In the genomic region with DNA sequence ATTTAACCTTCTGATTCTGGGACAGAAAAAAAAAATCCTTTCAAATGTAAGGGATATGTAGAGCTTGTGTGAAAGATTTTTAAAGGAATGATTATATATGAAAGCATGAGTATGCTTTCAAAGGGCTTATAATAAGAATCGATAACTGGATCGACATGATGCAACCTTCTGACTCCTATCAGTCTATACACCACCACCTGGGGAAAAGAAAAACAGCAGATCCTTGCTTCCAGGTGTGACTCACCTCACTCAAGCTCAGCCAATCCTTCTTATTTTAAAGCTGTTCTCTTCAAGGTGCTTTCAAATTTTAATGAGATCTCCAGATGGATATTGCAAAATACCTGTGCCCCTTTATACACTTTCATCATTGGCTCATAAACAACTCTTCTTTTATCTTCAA, we compare ENCODE assay signal across 22 cellular contexts.
DNase-seq lines count a peak whose midpoint lies in the region; ATAC-seq and TF ChIP-seq lines count a peak whose summit lies in the region.
"Had no signal": no experiment of that assay in that cellular context is flagged by ENCODE, and none has a peak within 500 bp of the region (broad histone marks: within the 10 kb centered on the region; RNA-seq: fewer than 3 reads in every experiment).

No MANE protein-coding gene starts in this region.

- no peak for ATAC-seq in IMR-90 (ENCODE audit: low read depth)
- no peak for ATAC-seq in sciatic nerve
- ATAC-seq: A549 had no signal

- no peaks in the 10 kb centered on the region for H3K9me1 ChIP-seq in IMR-90 (ENCODE audit: insufficient read depth, low read length)

- peaks cover 12% of the 10 kb centered on the region for H3K9me3 Mint-ChIP-seq in endodermal cell

- H3K4me1 ChIP-seq in IMR-90 (ENCODE audit: control insufficient read depth, insufficient read depth, low read length) (no peaks in the 10 kb centered on the region), endodermal cell (ENCODE audit: control insufficient read depth, insufficient read depth, low read length) (no peaks in the 10 kb centered on the region), tibial nerve (no peaks in the 10 kb centered on the region)
- H3K4me1 ChIP-seq: A549, adrenal gland, uterus had no signal

- no peaks in the 10 kb centered on the region for H3K27me3 Mint-ChIP-seq in endodermal cell (ENCODE audit: insufficient read depth)

- H4K5ac ChIP-seq in IMR-90 (ENCODE audit: low read depth, low read length): no peak overlapping the region

- H2AK9ac ChIP-seq in IMR-90 (replicated peaks; ENCODE audit: low read depth, low read length, poor library complexity): no peak overlapping the region

- H3K27ac ChIP-seq in C4-2B: no peak overlapping the region
- no peak overlapping the region for H3K27ac ChIP-seq in IMR-90 (ENCODE audit: insufficient read depth, low read length)
- no peak overlapping the region for H3K27ac ChIP-seq in endodermal cell (ENCODE audit: low read depth, low read length)
- no peak overlapping the region for H3K27ac ChIP-seq in tibial nerve
- H3K27ac ChIP-seq: A549, adrenal gland, KMS-11, uterus had no signal

- no peak overlapping the region for H3K23ac ChIP-seq in IMR-90 (ENCODE audit: low read depth, low read length)

- no peak for TF ChIP-seq EP300 in tibial nerve (IDR thresholded peaks at IDR 0.05)

- no peak overlapping the region for H2BK5ac ChIP-seq in IMR-90 (ENCODE audit: low read depth, low read length, poor library complexity, severe bottlenecking)

- intact Hi-C loops in IMR-90 (cut with micrococcal nuclease) (no loop called here), sciatic nerve (cut with DNase I) (no loop called here)

- in situ Hi-C loops in IMR-90 (cut with MboI; ENCODE audit: low sequenced_read_pairs): no loop called here

- H3K56ac ChIP-seq in IMR-90 (ENCODE audit: extremely low read depth, insufficient read depth, low read length): no peak overlapping the region

- dilution Hi-C loops in IMR-90 (cut with HindIII; ENCODE audit: low sequenced_read_pairs, unreplicated experiment): no loop called here

- no peak for TF ChIP-seq RAD21 in IMR-90 (IDR thresholded peaks at IDR 0.05; ENCODE audit: low read length)

- no peaks in the 10 kb centered on the region for H3K9me3 ChIP-seq in IMR-90 (ENCODE audit: control insufficient read depth, insufficient read depth, low read length)
- peaks cover 4% of the 10 kb centered on the region for H3K9me3 ChIP-seq in endodermal cell (ENCODE audit: control insufficient read depth, low read length)
- H3K9me3 ChIP-seq in tibial nerve: peaks cover 0 to 13% (median 0%) of the 10 kb centered on the region in 4 donors
- H3K9me3 ChIP-seq: A549, adrenal gland, uterus had no signal

- peak overlapping the region; percentile 0 for H3K27ac Mint-ChIP-seq in endodermal cell
- H3K27ac Mint-ChIP-seq: immature natural killer cell, nephron progenitor cell had no signal

- 0 out of 3 replicates have a peak overlapping the region, but pooled peaks have one; percentile 70 for H2BK15ac ChIP-seq in IMR-90 (ENCODE audit: low read depth, low read length)

- no peak overlapping the region for H3K4me2 ChIP-seq in IMR-90 (ENCODE audit: low read depth, low read length)
- H3K4me2 ChIP-seq: A549, KMS-11, smooth muscle cell had no signal

- H4K91ac ChIP-seq in IMR-90 (ENCODE audit: insufficient read depth, low read depth, low read length): no peak overlapping the region

- no CpG with 5 or more reads among the region's 2 CpGs for WGBS in IMR-90 (ENCODE audit: extremely low coverage in 2 of 2, insufficient read length in 1 of 2), 2 experiments
- 86 to 94% methylated on average over 2 of the region's 2 CpGs for WGBS in endodermal cell (ENCODE audit: insufficient coverage in 1 of 2, insufficient read length in 1 of 2), 2 experiments
- 73 to 82% methylated on average over 2 of the region's 2 CpGs for WGBS in tibial nerve, 2 donors

- no peak for DNase-seq in IMR-90
- DNase-seq in endodermal cell: no peak
- DNase-seq in kidney tubule cell (ENCODE audit: low spot score): peak; percentile 48
- no peak for DNase-seq in sciatic nerve (ENCODE audit: low spot score)
- no peak for DNase-seq in effector CD8-positive, alpha-beta T cell (lab: John Stamatoyannopoulos, UW)
- DNase-seq in tibial nerve (ENCODE audit: low spot score in 2 of 2): no peak
- DNase-seq in NOMO-1 treated with dmso at 0.1 percent for 144 hours (lab: John Stamatoyannopoulos, UW; ENCODE audit: unreplicated experiment): no peak
- DNase-seq: activated CD4-positive, alpha-beta T cell treated with anti-CD3 and anti-CD28 coated beads, Interleukin-2, amount 50 U/mL, for 4 hours; activated gamma-delta T cell; adrenal gland; immature natural killer cell; mesenchymal stem cell; NCI-H1930; NCI-H226; nephron progenitor cell; SIG-M5; stimulated activated CD4-positive, alpha-beta T cell treated with anti-CD3 and anti-CD28 coated beads, Interleukin-4, amount 100 ng/mL, for 1 hour; uterus had no signal

- TF ChIP-seq POLR2A in IMR-90 (IDR thresholded peaks at IDR 0.05; ENCODE audit: low read depth, low read length) (no peak), tibial nerve (IDR thresholded peaks at IDR 0.05) (no peak)

- no peak overlapping the region for H2AK5ac ChIP-seq in IMR-90 (ENCODE audit: low read depth, low read length)

- H4K20me1 ChIP-seq in IMR-90 (ENCODE audit: insufficient read depth, low read length): no peaks in the 10 kb centered on the region

- peak; percentile 10; the same call in 1 of the 2 replicates for TF ChIP-seq CTCF in C4-2B (conservative IDR thresholded peaks at IDR 0.05)
- no peak for TF ChIP-seq CTCF in IMR-90 (conservative IDR thresholded peaks at IDR 0.05; ENCODE audit: low read depth, low read length)
- peak; percentile 60 for TF ChIP-seq CTCF in endodermal cell (conservative IDR thresholded peaks at IDR 0.05)
- TF ChIP-seq CTCF in tibial nerve (IDR thresholded peaks at IDR 0.05): no peak

- no peak overlapping the region for H3K4me3 Mint-ChIP-seq in endodermal cell
- H3K4me3 Mint-ChIP-seq: immature natural killer cell, nephron progenitor cell had no signal

- POLR2A ChIA-PET in IMR-90 (lab: Charles Lee; ENCODE audit: unreplicated experiment): no interaction called here

- H3K14ac ChIP-seq in IMR-90 (replicated peaks; ENCODE audit: low read depth, low read length): no peak overlapping the region

- H2BK120ac ChIP-seq in IMR-90 (ENCODE audit: low read depth, low read length): no peak overlapping the region

- H2AFZ ChIP-seq in IMR-90 (replicated peaks; ENCODE audit: low read length, poor library complexity): no peak overlapping the region

- no peaks in the 10 kb centered on the region for H3K79me1 ChIP-seq in IMR-90 (ENCODE audit: low read depth in 1 of 2, low read length in 2 of 2)

- no peak overlapping the region for H3K18ac ChIP-seq in IMR-90 (ENCODE audit: low read depth, low read length)

- no peak overlapping the region for H3K4ac ChIP-seq in IMR-90 (ENCODE audit: low read depth, low read length)

- no peak overlapping the region for H4K8ac ChIP-seq in IMR-90 (ENCODE audit: low read depth in 2 of 2, low read length in 2 of 2)

- H3K9ac ChIP-seq in IMR-90 (ENCODE audit: low read depth, low read length): no peak overlapping the region
- no peak overlapping the region for H3K9ac ChIP-seq in endodermal cell (ENCODE audit: extremely low read depth, low read length, poor library complexity, severe bottlenecking)
- H3K9ac ChIP-seq: KMS-11 had no signal

- H3K4me3 ChIP-seq in IMR-90 (ENCODE audit: insufficient read depth, low read depth, low read length) (no peak overlapping the region), endodermal cell (ENCODE audit: low read length) (no peak overlapping the region), tibial nerve (no peak overlapping the region)
- H3K4me3 ChIP-seq: A549, adrenal gland, smooth muscle cell, uterus had no signal

- CTCF ChIA-PET in IMR-90 (lab: Yijun Ruan, JAX): no interaction called here

- no peaks in the 10 kb centered on the region for H3K36me3 ChIP-seq in IMR-90 (ENCODE audit: control insufficient read depth, insufficient read depth, low read length)
- H3K36me3 ChIP-seq in endodermal cell (ENCODE audit: control insufficient read depth, insufficient read depth, low read length): no peaks in the 10 kb centered on the region
- no peaks in the 10 kb centered on the region for H3K36me3 ChIP-seq in tibial nerve
- H3K36me3 ChIP-seq: adrenal gland had no signal

- H2BK20ac ChIP-seq in IMR-90 (ENCODE audit: low read depth, low read length): no peak overlapping the region

- no peaks in the 10 kb centered on the region for H3K36me3 Mint-ChIP-seq in endodermal cell (ENCODE audit: low read depth)
- H3K36me3 Mint-ChIP-seq: immature natural killer cell had no signal

- H3K27me3 ChIP-seq in IMR-90 (ENCODE audit: control insufficient read depth, insufficient read depth, low read length): no peaks in the 10 kb centered on the region
- H3K27me3 ChIP-seq in endodermal cell (ENCODE audit: control insufficient read depth, insufficient read depth, low read length, poor library complexity, severe bottlenecking): no peaks in the 10 kb centered on the region
- H3K27me3 ChIP-seq in tibial nerve: no peaks in the 10 kb centered on the region
- H3K27me3 ChIP-seq: adrenal gland, uterus had no signal

- BruUV-seq in IMR-90 (replicated peaks; lab: Mats Ljungman, UMichigan): no TSS peak

- H3K4me1 Mint-ChIP-seq in endodermal cell: no peaks in the 10 kb centered on the region
- H3K4me1 Mint-ChIP-seq: immature natural killer cell, nephron progenitor cell had no signal

TF ChIP-seq in IMR-90, 13 proteins besides CTCF, POLR2A, EP300 and RAD21 (continues in another document):
- TF ChIP-seq RCOR1 (IDR thresholded peaks at IDR 0.05; ENCODE audit: insufficient replicate concordance, low read length): no peak
- no peak for TF ChIP-seq FOS (IDR thresholded peaks at IDR 0.05; ENCODE audit: low read depth, low read length)
- TF ChIP-seq, protein P1, sequence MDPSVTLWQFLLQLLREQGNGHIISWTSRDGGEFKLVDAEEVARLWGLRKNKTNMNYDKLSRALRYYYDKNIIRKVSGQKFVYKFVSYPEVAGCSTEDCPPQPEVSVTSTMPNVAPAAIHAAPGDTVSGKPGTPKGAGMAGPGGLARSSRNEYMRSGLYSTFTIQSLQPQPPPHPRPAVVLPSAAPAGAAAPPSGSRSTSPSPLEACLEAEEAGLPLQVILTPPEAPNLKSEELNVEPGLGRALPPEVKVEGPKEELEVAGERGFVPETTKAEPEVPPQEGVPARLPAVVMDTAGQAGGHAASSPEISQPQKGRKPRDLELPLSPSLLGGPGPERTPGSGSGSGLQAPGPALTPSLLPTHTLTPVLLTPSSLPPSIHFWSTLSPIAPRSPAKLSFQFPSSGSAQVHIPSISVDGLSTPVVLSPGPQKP (IDR thresholded peaks at IDR 0.05; ENCODE audit: borderline replicate concordance, low read depth, low read length): no peak
- TF ChIP-seq CEBPB (IDR thresholded peaks at IDR 0.05; ENCODE audit: low read depth, low read length): no peak
- no peak for TF ChIP-seq NFE2L2 (IDR thresholded peaks at IDR 0.05; ENCODE audit: low read depth, low read length)
- TF ChIP-seq USF2 (IDR thresholded peaks at IDR 0.05; ENCODE audit: low read depth, low read length): no peak

Comparison
In these comparisons a context has a peak if more than half of its experiments do, and no peak if none do; other contexts are left out.
1. CTCF ChIP-seq: peak in C4-2B (single experiment) and endodermal cell (single experiment); none in IMR-90 (single experiment) and tibial nerve (0 of 5).